ENCODE assay signal across 8 cellular contexts in genomic region chr22:46044718-46045458, GRCh38.
DNase-seq lines count a peak whose midpoint lies in the region; ATAC-seq and TF ChIP-seq lines count a peak whose summit lies in the region.

No MANE protein-coding gene starts in this region.

- peak; percentile 54 for DNase-seq in EH (ENCODE audit: low read depth)
- no peak for DNase-seq in activated CD4-positive, alpha-beta memory T cell treated with anti-CD3 and anti-CD28 coated beads for 36 hours
- no peak for DNase-seq in foreskin keratinocyte
- DNase-seq in neuronal stem cell (ENCODE audit: low spot score) = no peak
- DNase-seq in NCI-H2171 treated with DMSO at 0.1 percent for 48 hours (lab: John Stamatoyannopoulos, UW) = no peak
- DNase-seq in NCI-H1417 (lab: John Stamatoyannopoulos, UW) = no peak
- DNase-seq in NK-92 (lab: John Stamatoyannopoulos, UW; ENCODE audit: unreplicated experiment) = no peak
- DNase-seq in NOMO-1 treated with dmso at 0.1 percent for 144 hours (lab: John Stamatoyannopoulos, UW; ENCODE audit: unreplicated experiment) = no peak

- H2BK5ac ChIP-seq in neuronal stem cell (ENCODE audit: low read length) = peak overlapping the region; percentile 2

- peak overlapping the region; percentile 80 for H3K27ac ChIP-seq in foreskin keratinocyte
- H3K27ac ChIP-seq in neuronal stem cell (replicated peaks; ENCODE audit: low read length) = no peak overlapping the region

- WGBS in neuronal stem cell (ENCODE audit: extremely low coverage in 2 of 2, insufficient read length in 2 of 2, insufficient replicate concordance in 1 of 2), 2 donors = no CpG with 5 or more reads among the region's 77 CpGs

- H2BK120ac ChIP-seq in neuronal stem cell (ENCODE audit: low read depth, low read length) = no peak overlapping the region

- intact Hi-C loops in activated CD4-positive, alpha-beta memory T cell treated with anti-CD3 and anti-CD28 coated beads for 36 hours (cut with micrococcal nuclease) = no loop called here

- peaks cover 2% of the 10 kb centered on the region for H3K79me1 ChIP-seq in neuronal stem cell (ENCODE audit: low read depth, low read length)

- no peak overlapping the region for H3K4me3 ChIP-seq in neuronal stem cell (ENCODE audit: low read length in 2 of 2)

- no peak overlapping the region for H4K8ac ChIP-seq in neuronal stem cell (ENCODE audit: low read depth, low read length)

- POLR2A ChIA-PET in activated CD4-positive, alpha-beta memory T cell treated with anti-CD3 and anti-CD28 coated beads for 36 hours (lab: Charles Lee) = interaction anchor here (1.0 to 1.2 kb wide), 3 partner anchors 8 to 39 kb away, joined by 3 to 6 read pairs (median 4); no protein-coding TSS in a partner anchor

- H3K4me2 ChIP-seq in neuronal stem cell (ENCODE audit: insufficient read depth, low read length, poor library complexity, severe bottlenecking) = peak overlapping the region; percentile 2

- peak overlapping the region; percentile 79 for H3K27ac Mint-ChIP-seq in activated CD4-positive, alpha-beta memory T cell treated with anti-CD3 and anti-CD28 coated beads for 36 hours

- TF ChIP-seq CTCF in foreskin keratinocyte (conservative IDR thresholded peaks at IDR 0.05) = no peak

- H3K27me3 Mint-ChIP-seq in activated CD4-positive, alpha-beta memory T cell treated with anti-CD3 and anti-CD28 coated beads for 36 hours = no peaks in the 10 kb centered on the region

- no peaks in the 10 kb centered on the region for H3K36me3 ChIP-seq in neuronal stem cell (replicated peaks in 1 of 2; ENCODE audit: control insufficient read depth in 2 of 2, insufficient read depth in 2 of 2, low read length in 2 of 2)

- no peaks in the 10 kb centered on the region for H3K27me3 ChIP-seq in foreskin keratinocyte
- peaks cover 27 to 89% (median 82%) of the 10 kb centered on the region in 3 experiments for H3K27me3 ChIP-seq in neuronal stem cell (ENCODE audit: control insufficient read depth in 3 of 3, insufficient read depth in 3 of 3, low read depth in 1 of 3, low read length in 3 of 3)

- no peak overlapping the region for H2AK5ac ChIP-seq in neuronal stem cell (ENCODE audit: low read depth, low read length)

- CTCF ChIA-PET in activated CD4-positive, alpha-beta memory T cell treated with anti-CD3 and anti-CD28 coated beads for 36 hours (lab: Charles Lee) = interaction anchor here (1.6 to 2.0 kb wide), 2 partner anchors 10 to 39 kb away, joined by 3 to 11 read pairs; no protein-coding TSS in a partner anchor

- H3K18ac ChIP-seq in neuronal stem cell (ENCODE audit: low read length) = no peak overlapping the region

- H3K23ac ChIP-seq in neuronal stem cell (ENCODE audit: low read depth, low read length, poor library complexity) = peak overlapping the region; percentile 75

- peak; percentile 9 for ATAC-seq in foreskin keratinocyte

- no peaks in the 10 kb centered on the region for H3K9me3 Mint-ChIP-seq in activated CD4-positive, alpha-beta memory T cell treated with anti-CD3 and anti-CD28 coated beads for 36 hours

- no peak overlapping the region for H4K91ac ChIP-seq in neuronal stem cell (ENCODE audit: low read depth, low read length, poor library complexity)

- peak overlapping the region; percentile 69 for H2AFZ ChIP-seq in neuronal stem cell (ENCODE audit: low read length)

- H3K9me3 ChIP-seq in neuronal stem cell (replicated peaks in 1 of 2; ENCODE audit: control insufficient read depth in 2 of 2, insufficient read depth in 1 of 2, low read depth in 1 of 2, low read length in 2 of 2) = no peaks in the 10 kb centered on the region

- H3K4ac ChIP-seq in neuronal stem cell (ENCODE audit: low read length) = no peak overlapping the region

- peak overlapping the region; percentile 21 for H3K14ac ChIP-seq in neuronal stem cell (ENCODE audit: low read length)

- H3K9ac ChIP-seq in neuronal stem cell (ENCODE audit: low read depth, low read length, poor library complexity) = no peak overlapping the region

- H3K4me1 ChIP-seq in foreskin keratinocyte (peaks cover 16% of the 10 kb centered on the region), neuronal stem cell (ENCODE audit: control insufficient read depth in 2 of 2, insufficient read depth in 1 of 2, low read depth in 1 of 2, low read length in 2 of 2) (no peaks in the 10 kb centered on the region)

- no peaks in the 10 kb centered on the region for H3K36me3 Mint-ChIP-seq in activated CD4-positive, alpha-beta memory T cell treated with anti-CD3 and anti-CD28 coated beads for 36 hours

- peak overlapping the region; percentile 82 for H3K4me3 Mint-ChIP-seq in activated CD4-positive, alpha-beta memory T cell treated with anti-CD3 and anti-CD28 coated beads for 36 hours

- peaks cover 15% of the 10 kb centered on the region for H3K4me1 Mint-ChIP-seq in activated CD4-positive, alpha-beta memory T cell treated with anti-CD3 and anti-CD28 coated beads for 36 hours (ENCODE audit: low read depth)

- no peak overlapping the region for H2BK12ac ChIP-seq in neuronal stem cell (ENCODE audit: low read length)

- no peak overlapping the region for H2BK15ac ChIP-seq in neuronal stem cell (ENCODE audit: low read length)
